ENCODE assay signal across 10 cellular contexts in genomic region chr15:50563756-50564155, GRCh38. TPM values are rescaled to one million over a fixed set of nuclear protein-coding genes. Genes with fewer than 3 reads are reported as not detected.
"Had no signal": no experiment of that assay in that cellular context is flagged by ENCODE, and none has a peak within 500 bp of the region (broad histone marks: within the 10 kb centered on the region; RNA-seq: fewer than 3 reads in every experiment).

No MANE protein-coding gene starts in this region.

- ATAC-seq: gastroesophageal sphincter, right lobe of liver had no signal

- DNase-seq: activated naive CD4-positive, alpha-beta T cell treated with Interleukin-2 at 50 U/mL for 16 hours; amniotic stem cell; caudate nucleus; erythroblast; islet precursor cell; right lobe of liver; SJCRH30 had no signal

- H3K4me3 Mint-ChIP-seq: mesothelial cell of epicardium had no signal

- H3K4me1 Mint-ChIP-seq: mesothelial cell of epicardium had no signal

- H3K9me3 Mint-ChIP-seq: mesothelial cell of epicardium had no signal

- H3K27ac Mint-ChIP-seq: mesothelial cell of epicardium had no signal

RNA-seq across cellular contexts. Expression of gene USP50, which starts 17.3 kb away (rescaled TPM):
- total RNA-seq: SJCRH30, smooth muscle cell had no signal
